ENCODE assay signal across 8 cellular contexts in the genomic region with DNA sequence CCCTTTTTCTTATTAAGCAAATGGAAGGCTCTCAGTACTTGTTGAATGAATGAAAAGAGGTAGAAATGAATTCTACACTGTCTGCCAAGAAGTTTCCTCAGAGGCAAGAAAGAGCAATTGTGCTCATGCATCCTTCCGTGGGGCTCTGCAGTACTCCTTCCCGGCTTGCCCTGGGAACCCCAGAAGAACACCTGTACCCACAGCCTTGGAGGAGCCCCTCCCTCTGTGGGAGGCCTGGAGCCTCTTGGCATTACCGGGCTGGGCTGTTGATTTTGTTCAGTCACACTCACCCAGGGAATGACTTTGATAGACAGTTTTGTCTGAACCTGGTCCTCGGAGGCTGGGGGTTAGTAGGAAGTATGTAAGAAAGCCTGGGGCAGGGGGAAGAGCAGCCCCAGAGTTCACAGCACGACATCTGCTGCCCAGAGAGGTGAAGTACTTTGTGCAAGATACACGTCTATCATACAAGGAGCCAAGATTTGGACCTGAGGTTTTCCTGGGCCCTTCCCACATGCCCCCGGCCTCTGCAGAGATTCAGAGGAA.
DNase-seq lines count a peak whose midpoint lies in the region; ATAC-seq and TF ChIP-seq lines count a peak whose summit lies in the region.
"Had no signal": no experiment of that assay in that cellular context is flagged by ENCODE, and none has a peak within 500 bp of the region (broad histone marks: within the 10 kb centered on the region; RNA-seq: fewer than 3 reads in every experiment).

No MANE protein-coding gene starts in this region.

- no peaks in the 10 kb centered on the region for H3K36me3 ChIP-seq in SK-N-SH (replicated peaks in 1 of 2; ENCODE audit: control insufficient read depth in 1 of 2, insufficient read depth in 2 of 2, low read length in 1 of 2)

- no peak for TF ChIP-seq EP300 in SK-N-SH (IDR thresholded peaks at IDR 0.05; ENCODE audit: borderline replicate concordance in 1 of 2, low read depth in 1 of 2, low read length in 1 of 2)

- H3K4me3 ChIP-seq in SK-N-SH (ENCODE audit: low read depth in 2 of 2, low read length in 1 of 2) = no peak overlapping the region

- no peak overlapping the region for H2AFZ ChIP-seq in SK-N-SH (ENCODE audit: low read depth)

- H3K4me1 Mint-ChIP-seq in activated naive CD8-positive, alpha-beta T cell treated with anti-CD3 and anti-CD28 coated beads, Interleukin-2, amount 10 ng/mL, durations not matched to agents 7 days and 5 days = peaks cover 19% of the 10 kb centered on the region
- H3K4me1 Mint-ChIP-seq in stimulated activated naive CD8-positive, alpha-beta T cell treated with anti-CD3 and anti-CD28 coated beads, Interleukin-15, amount 100 ng/mL, for 72 hours = peaks cover 36% of the 10 kb centered on the region

- H3K4me2 ChIP-seq in SK-N-SH = no peak overlapping the region

- no peaks in the 10 kb centered on the region for H3K9me2 ChIP-seq in SK-N-SH

- peaks cover 0 to 15% of the 10 kb centered on the region in 2 experiments; a peak in 1 of 4 replicates for H3K4me1 ChIP-seq in SK-N-SH (ENCODE audit: control insufficient read depth in 1 of 2, insufficient read depth in 2 of 2, low read depth in 1 of 2, low read length in 1 of 2)

- no peaks in the 10 kb centered on the region for H3F3A ChIP-seq in SK-N-SH (replicated peaks; ENCODE audit: insufficient read depth)

- H3K36me3 Mint-ChIP-seq in activated naive CD8-positive, alpha-beta T cell treated with anti-CD3 and anti-CD28 coated beads, Interleukin-2, amount 10 ng/mL, durations not matched to agents 7 days and 5 days = no peaks in the 10 kb centered on the region

- H3K27ac Mint-ChIP-seq in activated naive CD8-positive, alpha-beta T cell treated with anti-CD3 and anti-CD28 coated beads, Interleukin-2, amount 10 ng/mL, durations not matched to agents 7 days and 5 days = peak overlapping the region; percentile 90
- H3K27ac Mint-ChIP-seq in stimulated activated naive CD8-positive, alpha-beta T cell treated with anti-CD3 and anti-CD28 coated beads, Interleukin-15, amount 100 ng/mL, for 72 hours = peak overlapping the region; percentile 97 to 98

- POLR2A ChIA-PET in activated naive CD8-positive, alpha-beta T cell treated with anti-CD3 and anti-CD28 coated beads, Interleukin-2, amount 10 ng/mL, durations not matched to agents 7 days and 5 days (lab: Charles Lee) = interaction anchor here (1.0 to 2.6 kb wide), 5 partner anchors 8 to 146 kb away, joined by 3 to 15 read pairs (median 5); no protein-coding TSS in a partner anchor
- POLR2A ChIA-PET in SK-N-SH (lab: Yijun Ruan, JAX) = interaction anchor here (0.7 kb wide), 1 partner anchor 1085 kb away, joined by 5 read pairs; no protein-coding TSS in a partner anchor

- no peak for TF ChIP-seq CTCF in SK-N-SH (IDR thresholded peaks at IDR 0.05)

- no peak overlapping the region; a peak in 1 of 4 replicates for H3K27ac ChIP-seq in SK-N-SH (ENCODE audit: low read depth in 2 of 2, low read length in 1 of 2)

- TF ChIP-seq RAD21 in SK-N-SH (IDR thresholded peaks at IDR 0.05; ENCODE audit: low read length) = no peak

- peaks cover 2% of the 10 kb centered on the region for H3K9me3 Mint-ChIP-seq in activated naive CD8-positive, alpha-beta T cell treated with anti-CD3 and anti-CD28 coated beads, Interleukin-2, amount 10 ng/mL, durations not matched to agents 7 days and 5 days
- no peaks in the 10 kb centered on the region for H3K9me3 Mint-ChIP-seq in stimulated activated naive CD8-positive, alpha-beta T cell treated with anti-CD3 and anti-CD28 coated beads, Interleukin-15, amount 100 ng/mL, for 72 hours

- H3K9me3 ChIP-seq in SK-N-SH = no peaks in the 10 kb centered on the region

- no peaks in the 10 kb centered on the region for H3K79me2 ChIP-seq in SK-N-SH (ENCODE audit: insufficient read depth)

- DNase-seq in NOMO-1 treated with DMSO at 0.1 percent for 48 hours (lab: John Stamatoyannopoulos, UW; ENCODE audit: unreplicated experiment) (peak; percentile 80), left lobe of liver (ENCODE audit: low spot score) (no peak), SK-N-SH (no peak), NCI-H446 treated with DMSO at 0.1 percent for 48 hours (lab: John Stamatoyannopoulos, UW) (no peak)
- DNase-seq in activated naive CD8-positive, alpha-beta T cell treated with anti-CD3 and anti-CD28 coated beads, Interleukin-2, amount 10 ng/mL, durations not matched to agents 7 days and 5 days = no peak
- DNase-seq in stimulated activated naive CD8-positive, alpha-beta T cell treated with anti-CD3 and anti-CD28 coated beads, Interleukin-15, amount 100 ng/mL, for 72 hours = peak in 1 of 2 donors; percentile 13
- DNase-seq: glutamatergic neuron had no signal

- H3K4me3 Mint-ChIP-seq in activated naive CD8-positive, alpha-beta T cell treated with anti-CD3 and anti-CD28 coated beads, Interleukin-2, amount 10 ng/mL, durations not matched to agents 7 days and 5 days = peak overlapping the region; percentile 80
- H3K4me3 Mint-ChIP-seq in stimulated activated naive CD8-positive, alpha-beta T cell treated with anti-CD3 and anti-CD28 coated beads, Interleukin-15, amount 100 ng/mL, for 72 hours = peak overlapping the region; percentile 77 to 86

- ATAC-seq in activated naive CD8-positive, alpha-beta T cell treated with anti-CD3 and anti-CD28 coated beads, Interleukin-2, amount 10 ng/mL, durations not matched to agents 7 days and 5 days (ENCODE audit: low read depth) = peak; percentile 55
- ATAC-seq in left lobe of liver (peak; percentile 30), GM21825 (IDR thresholded peaks at IDR 0.05; ENCODE audit: unreplicated experiment) (no peak)
- peak; percentile 79 for ATAC-seq in stimulated activated naive CD8-positive, alpha-beta T cell treated with anti-CD3 and anti-CD28 coated beads, Interleukin-15, amount 100 ng/mL, for 72 hours

- no peak overlapping the region for H3K9ac ChIP-seq in SK-N-SH

- H4K20me1 ChIP-seq in SK-N-SH (ENCODE audit: insufficient read depth) = no peaks in the 10 kb centered on the region

- H3K27me3 Mint-ChIP-seq in activated naive CD8-positive, alpha-beta T cell treated with anti-CD3 and anti-CD28 coated beads, Interleukin-2, amount 10 ng/mL, durations not matched to agents 7 days and 5 days = peaks cover 2% of the 10 kb centered on the region
- H3K27me3 Mint-ChIP-seq in stimulated activated naive CD8-positive, alpha-beta T cell treated with anti-CD3 and anti-CD28 coated beads, Interleukin-15, amount 100 ng/mL, for 72 hours = no peaks in the 10 kb centered on the region

- CTCF ChIA-PET in SK-N-SH (lab: Yijun Ruan, JAX) = no interaction called here

- 52% methylated on average over 7 of the region's 7 CpGs for WGBS in SK-N-SH (ENCODE audit: low lambda C conversion rate)

- no peaks in the 10 kb centered on the region for H3K27me3 ChIP-seq in SK-N-SH (ENCODE audit: insufficient read depth)

TF ChIP-seq in SK-N-SH, 30 proteins besides CTCF, POLR2A, EP300 and RAD21:
- no peak for TF ChIP-seq JUND (IDR thresholded peaks at IDR 0.05)
